In genomic region chr4:78058591-78059523, GRCh38 we compare ENCODE assay signal across 7 cellular contexts. TPM values are rescaled to one million over a fixed set of nuclear protein-coding genes. Genes with fewer than 3 reads are reported as not detected.
DNase-seq lines count a peak whose midpoint lies in the region; ATAC-seq and TF ChIP-seq lines count a peak whose summit lies in the region.

No MANE protein-coding gene starts in this region.

- no peaks in the 10 kb centered on the region for H3K9me2 ChIP-seq in MM.1S (replicated peaks; ENCODE audit: insufficient read depth, low read length)

- peak in 1 of 2 donors; percentile 17 for ATAC-seq in activated T-cell treated with anti-CD3 and anti-CD28 coated beads, Interleukin-2, amount 50 U/mL, for 4 hours
- ATAC-seq in HG03432 (IDR thresholded peaks at IDR 0.05; ENCODE audit: unreplicated experiment) (no peak), HG03280 (IDR thresholded peaks at IDR 0.05; ENCODE audit: unreplicated experiment) (no peak)

- H3F3A ChIP-seq in MM.1S (ENCODE audit: insufficient read depth, low read length) = no peaks in the 10 kb centered on the region

- peak overlapping the region; percentile 20; the same call in 1 of the 2 replicates for H3K9ac ChIP-seq in MM.1S (ENCODE audit: low read length)

- no peaks in the 10 kb centered on the region for H3K9me3 ChIP-seq in MM.1S (replicated peaks; ENCODE audit: insufficient read depth, low read length)
- no peaks in the 10 kb centered on the region for H3K9me3 ChIP-seq in neutrophil

- TF ChIP-seq CTCF in MM.1S (IDR thresholded peaks at IDR 0.05; ENCODE audit: low read length) (no peak), neutrophil (IDR thresholded peaks at IDR 0.05) (no peak)

- no peaks in the 10 kb centered on the region for H4K20me1 ChIP-seq in MM.1S (ENCODE audit: insufficient read depth, low read length)

- H2AFZ ChIP-seq in MM.1S (ENCODE audit: low read length) = peak overlapping the region; percentile 59

- H3K27me3 ChIP-seq in MM.1S (replicated peaks; ENCODE audit: insufficient read depth, low read length) (0 out of 2 replicates have a peak, but pooled peaks cover 4% of the 10 kb centered on the region), neutrophil (peaks cover 100% of the 10 kb centered on the region)

- peaks cover 27% of the 10 kb centered on the region for H3K4me1 Mint-ChIP-seq in activated T-cell treated with anti-CD3 and anti-CD28 coated beads, Interleukin-2, amount 50 U/mL, for 4 hours (ENCODE audit: low read depth)

- H3K9me3 Mint-ChIP-seq in activated T-cell treated with anti-CD3 and anti-CD28 coated beads, Interleukin-2, amount 50 U/mL, for 4 hours = no peaks in the 10 kb centered on the region

- peak overlapping the region; percentile 77 for H3K4me3 ChIP-seq in MM.1S (ENCODE audit: low read length)
- H3K4me3 ChIP-seq in neutrophil (ENCODE audit: low read depth in 1 of 2, low read length in 1 of 2) = peak overlapping the region; percentile 45 to 52

- peak; percentile 79 for DNase-seq in GM03348 (ENCODE audit: low spot score)
- DNase-seq in MM.1S = peak; percentile 12
- no peak for DNase-seq in activated T-cell treated with anti-CD3 and anti-CD28 coated beads, Interleukin-2, amount 50 U/mL, for 4 hours
- peak; percentile 24 for DNase-seq in germinal center (ENCODE audit: low spot score)

- peaks cover 59% of the 10 kb centered on the region for H3K27me3 Mint-ChIP-seq in activated T-cell treated with anti-CD3 and anti-CD28 coated beads, Interleukin-2, amount 50 U/mL, for 4 hours (ENCODE audit: low read depth)

- H3K4me3 Mint-ChIP-seq in activated T-cell treated with anti-CD3 and anti-CD28 coated beads, Interleukin-2, amount 50 U/mL, for 4 hours = peak overlapping the region; percentile 83

- no peaks in the 10 kb centered on the region for H3K36me3 Mint-ChIP-seq in activated T-cell treated with anti-CD3 and anti-CD28 coated beads, Interleukin-2, amount 50 U/mL, for 4 hours (ENCODE audit: insufficient read depth)

- H3K27ac ChIP-seq in MM.1S (ENCODE audit: low read length) (no peak overlapping the region), neutrophil (no peak overlapping the region)

- H3K79me2 ChIP-seq in MM.1S (ENCODE audit: low read length) = no peaks in the 10 kb centered on the region

- H3K4me1 ChIP-seq in MM.1S (ENCODE audit: low read length) (no peaks in the 10 kb centered on the region), neutrophil (ENCODE audit: control insufficient read depth in 1 of 2, insufficient read depth in 1 of 2, low read depth in 1 of 2, low read length in 1 of 2) (peaks cover 32 to 33% of the 10 kb centered on the region in 2 experiments)

- H3K36me3 ChIP-seq in MM.1S (replicated peaks; ENCODE audit: insufficient read depth, low read length) (no peaks in the 10 kb centered on the region), neutrophil (no peaks in the 10 kb centered on the region)

- H3K4me2 ChIP-seq in MM.1S (ENCODE audit: low read depth, low read length) = peak overlapping the region; percentile 97

RNA-seq across cellular contexts. Expression of gene FRAS1, which starts 1.7 kb away (rescaled TPM):
- under 1 TPM; 0.03 to 0.08 (median 0.08) TPM for total RNA-seq in activated T-cell treated with anti-CD3 and anti-CD28 coated beads, Interleukin-2, amount 50 U/mL, for 4 hours
